ENCODE assay signal across 8 cellular contexts in genomic region chr1:93680121-93681094, GRCh38. TPM values are rescaled to one million over a fixed set of nuclear protein-coding genes. Genes with fewer than 3 reads are reported as not detected.
DNase-seq lines count a peak whose midpoint lies in the region; ATAC-seq and TF ChIP-seq lines count a peak whose summit lies in the region.

No MANE protein-coding gene starts in this region.

- DNase-seq in 8988T = peak; percentile 44
- DNase-seq in NCI-H2227 (lab: John Stamatoyannopoulos, UW; ENCODE audit: unreplicated experiment) = peak; percentile 91
- peak; percentile 27 for DNase-seq in activated T-cell treated with anti-CD3 and anti-CD28 coated beads, Interleukin-2, amount 50 U/mL, for 1 hour
- peak; percentile 88 to 90 for DNase-seq in fibroblast of lung (ENCODE audit: low read depth in 2 of 2)
- peak in 45 of 49 donors; percentile 7 to 78 (median 52) for DNase-seq in substantia nigra (lab: John Stamatoyannopoulos, UW)

- H3K9ac ChIP-seq in fibroblast of lung (ENCODE audit: insufficient read depth, low read length) (peak overlapping the region; percentile 77), mucosa of stomach (ENCODE audit: low read length) (peak overlapping the region; percentile 75)

- TF ChIP-seq CTCF in GM12873 (IDR thresholded peaks at IDR 0.05; ENCODE audit: insufficient read depth, low read depth, low read length, missing control alignments) (peak; percentile 71), fibroblast of lung (conservative IDR thresholded peaks at IDR 0.05 in 1 of 2, IDR thresholded peaks at IDR 0.05 in 1 of 2; ENCODE audit: low read depth in 1 of 2, low read length in 2 of 2) (peak; percentile 51 to 68)

- peak overlapping the region; percentile 95 for H3K4me2 ChIP-seq in fibroblast of lung (ENCODE audit: extremely low read depth, insufficient read depth, low read length)

- H3K36me3 ChIP-seq in fibroblast of lung (ENCODE audit: control insufficient read depth, insufficient read depth, low read length) (peaks cover 5% of the 10 kb centered on the region), mucosa of stomach (ENCODE audit: control insufficient read depth, insufficient read depth, low read length) (no peaks in the 10 kb centered on the region)

- H3K9me3 ChIP-seq in fibroblast of lung (ENCODE audit: control insufficient read depth, insufficient read depth, low read depth, low read length) = no peaks in the 10 kb centered on the region
- no peaks in the 10 kb centered on the region for H3K9me3 ChIP-seq in mucosa of stomach (ENCODE audit: control insufficient read depth, low read length)

- H3K4me3 ChIP-seq in fibroblast of lung (replicated peaks in 1 of 4; ENCODE audit: control extremely low read depth in 1 of 4, insufficient read depth in 1 of 4, low read depth in 3 of 4, low read length in 4 of 4) = peak overlapping the region; percentile 63 to 84 (median 80)
- peak overlapping the region; percentile 52 for H3K4me3 ChIP-seq in mucosa of stomach (ENCODE audit: low read length)

- H3K79me2 ChIP-seq in fibroblast of lung (ENCODE audit: control insufficient read depth, insufficient read depth, low read length) = peaks cover 67% of the 10 kb centered on the region

- peak overlapping the region; percentile 4 for H2AFZ ChIP-seq in fibroblast of lung (ENCODE audit: low read length)

- peaks cover 25% of the 10 kb centered on the region for H3K4me1 ChIP-seq in fibroblast of lung (ENCODE audit: control insufficient read depth, extremely low read depth, insufficient read depth, low read length)
- H3K4me1 ChIP-seq in mucosa of stomach (ENCODE audit: control insufficient read depth, insufficient read depth, low read length) = peaks cover 9% of the 10 kb centered on the region

- peaks cover 2% of the 10 kb centered on the region for H4K20me1 ChIP-seq in fibroblast of lung (ENCODE audit: control insufficient read depth, extremely low read depth, insufficient read depth, low read length)

- ATAC-seq in HG02623 (IDR thresholded peaks at IDR 0.05; ENCODE audit: unreplicated experiment) = peak; percentile 56

- peak overlapping the region; percentile 83 for H3K27ac ChIP-seq in fibroblast of lung (ENCODE audit: insufficient read depth, low read length)
- H3K27ac ChIP-seq in substantia nigra (ENCODE audit: low read depth, low read length, poor library complexity, severe bottlenecking) = peak overlapping the region; percentile 49

- H3K27me3 ChIP-seq in fibroblast of lung (ENCODE audit: control insufficient read depth, insufficient read depth, low read length) (no peaks in the 10 kb centered on the region), mucosa of stomach (ENCODE audit: control insufficient read depth, insufficient read depth, low read length) (no peaks in the 10 kb centered on the region)

RNA-seq across cellular contexts. Expression of gene BCAR3, which starts 1.2 kb away (rescaled TPM):
- 34.4 and 35.2 TPM in 2 replicates for total RNA-seq in fibroblast of lung
- polyA plus RNA-seq in fibroblast of lung = 12.6 and 19.9 TPM in 2 replicates
- polyA plus RNA-seq in fibroblast of lung (2012) = 14.0 and 23.6 TPM in 2 replicates
- 18.0 and 28.1 TPM in 2 replicates for polyA minus RNA-seq in fibroblast of lung (ENCODE audit: low replicate concordance)

Comparison
In these comparisons a context has a peak if more than half of its experiments do, and no peak if none do; other contexts are left out.
1. Peak in every context shown above with its lines: DNase-seq, ATAC-seq, H3K4me3 ChIP-seq and H3K27ac ChIP-seq.
2. DNase-seq: peak in every context shown above with its lines; median percentile 91 in NCI-H2227; 89 in fibroblast of lung; 52 in substantia nigra; 44 in 8988T; 27 in activated T-cell treated with anti-CD3 and anti-CD28 coated beads, Interleukin-2, amount 50 U/mL, for 1 hour.